ENCODE assay signal across 8 cellular contexts in genomic region chr6:30327232-30327746, GRCh38. TPM values are rescaled to one million over a fixed set of nuclear protein-coding genes. Genes with fewer than 3 reads are reported as not detected.
DNase-seq lines count a peak whose midpoint lies in the region; ATAC-seq and TF ChIP-seq lines count a peak whose summit lies in the region.

No MANE protein-coding gene starts in this region.

- H3K27me3 ChIP-seq in H7 (ENCODE audit: control insufficient read depth, insufficient read depth, low read length) (no peaks in the 10 kb centered on the region), SJCRH30 (no peaks in the 10 kb centered on the region)

- H3K4me1 ChIP-seq in SJCRH30: no peaks in the 10 kb centered on the region; the same call in 1 of the 2 replicates

- DNase-seq in H7: no peak
- no peak for DNase-seq in SJCRH30
- no peak for DNase-seq in fibroblast of the aortic adventitia (ENCODE audit: low read depth)
- no peak for DNase-seq in retinal pigment epithelial cell (ENCODE audit: low read depth)
- DNase-seq in activated effector memory CD4-positive, alpha-beta T cell treated with anti-CD3 and anti-CD28 coated beads, Interleukin-2, amount 50 U/mL, for 16 hours: no peak

- H3K36me3 ChIP-seq in H7 (replicated peaks; ENCODE audit: control insufficient read depth, insufficient read depth, low read length): peaks cover 14% of the 10 kb centered on the region
- 0 out of 2 replicates have a peak, but pooled peaks cover 2% of the 10 kb centered on the region for H3K36me3 ChIP-seq in SJCRH30

- no peaks in the 10 kb centered on the region for H3K9me3 ChIP-seq in SJCRH30 (replicated peaks)

- H3K4me3 ChIP-seq in H7 (ENCODE audit: insufficient read depth, low read depth, low read length): peak overlapping the region; percentile 88
- peak overlapping the region; percentile 95 for H3K4me3 ChIP-seq in SJCRH30
- peak overlapping the region; percentile 97 for H3K4me3 ChIP-seq in fibroblast of the aortic adventitia (ENCODE audit: low read depth, low read length)
- peak overlapping the region; percentile 85 for H3K4me3 ChIP-seq in retinal pigment epithelial cell (ENCODE audit: low read length)

- TF ChIP-seq CTCF in fibroblast of the aortic adventitia (IDR thresholded peaks at IDR 0.05; ENCODE audit: insufficient read depth, low read length) (no peak), retinal pigment epithelial cell (conservative IDR thresholded peaks at IDR 0.05; ENCODE audit: low read depth, low read length) (no peak)

- peak overlapping the region; percentile 78; the same call in 1 of the 2 replicates for H3K27ac ChIP-seq in SJCRH30

- ATAC-seq in HG03025 (IDR thresholded peaks at IDR 0.05; ENCODE audit: low FRiP score, unreplicated experiment) (no peak), HG02798 (IDR thresholded peaks at IDR 0.05; ENCODE audit: poor library complexity, unreplicated experiment) (no peak), HG03442 (IDR thresholded peaks at IDR 0.05; ENCODE audit: unreplicated experiment) (no peak)

RNA-seq across cellular contexts. Expression of gene TRIM39, which starts 0.6 kb away (rescaled TPM):
- 12.2 and 13.9 TPM in 2 replicates for total RNA-seq in H7 (2014; rRNA removed; shearing (Covaris generic))
- 5.9 and 8.7 TPM in 2 replicates for total RNA-seq in SJCRH30 (2014; rRNA removed; shearing (Covaris generic))
- 8.5 and 9.7 TPM in 2 replicates for total RNA-seq in fibroblast of the aortic adventitia (ENCODE audit: low replicate concordance)

RNA-seq across cellular contexts. Expression of gene RPP21, which starts 17.7 kb away (rescaled TPM):
- total RNA-seq in H7 (2014; rRNA removed; shearing (Covaris generic)): 87.2 and 103 TPM in 2 replicates
- 38.0 and 52.4 TPM in 2 replicates for total RNA-seq in SJCRH30 (2014; rRNA removed; shearing (Covaris generic))
- total RNA-seq in fibroblast of the aortic adventitia (ENCODE audit: low replicate concordance): 23.6 and 25.1 TPM in 2 replicates
